Comparison of ENCODE assay signal across 8 cellular contexts in the genomic region with DNA sequence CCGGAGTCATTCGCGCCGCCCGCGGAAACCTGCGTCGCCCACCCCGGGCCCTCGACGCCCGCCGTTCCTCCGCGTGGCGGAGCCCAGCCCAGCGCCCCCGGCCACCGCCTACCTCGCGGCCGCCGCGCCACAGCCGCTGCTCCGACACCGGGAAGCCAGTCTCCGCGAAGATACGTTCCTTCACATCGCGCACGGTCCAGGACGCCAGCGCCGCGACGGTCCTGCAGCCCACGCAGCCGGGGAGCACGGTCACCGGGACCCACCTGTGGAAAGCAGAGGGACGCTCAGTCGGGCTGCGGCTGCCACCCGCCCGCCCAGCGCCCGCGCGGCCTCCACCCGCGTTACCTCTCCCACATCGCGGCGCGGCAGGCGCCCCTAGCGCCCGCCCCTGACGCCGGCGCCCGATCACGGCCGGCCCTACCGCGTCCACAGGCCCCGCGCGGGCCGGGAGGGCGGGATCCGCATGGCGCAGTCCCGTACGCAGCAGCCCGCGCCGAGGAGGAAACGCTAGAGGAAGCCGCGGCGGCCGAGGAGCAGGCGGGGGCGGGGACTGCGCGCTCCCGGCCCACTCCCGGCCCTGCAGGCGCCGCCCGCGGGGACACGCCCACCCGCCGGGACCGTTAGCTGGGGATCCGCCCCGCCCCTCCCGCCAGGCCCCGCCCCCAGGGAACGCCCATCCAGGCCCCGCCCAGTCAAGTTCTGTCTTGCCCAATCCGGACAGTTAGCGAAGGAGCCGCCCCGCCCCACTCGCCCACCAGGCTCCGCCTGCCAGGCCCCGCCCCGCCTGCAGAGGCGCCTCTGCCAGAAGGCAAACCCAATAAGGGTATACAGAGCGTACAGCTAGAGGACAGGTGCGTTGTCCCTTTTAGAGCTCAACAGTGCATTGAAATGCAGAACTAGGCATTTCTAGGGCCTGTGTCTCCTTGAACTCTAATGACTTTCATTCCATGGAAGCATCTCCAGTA. TPM values are rescaled to one million over a fixed set of nuclear protein-coding genes. Genes with fewer than 3 reads are reported as not detected.
DNase-seq lines count a peak whose midpoint lies in the region; ATAC-seq and TF ChIP-seq lines count a peak whose summit lies in the region.

No MANE protein-coding gene starts in this region.

- ATAC-seq in GM21360 (IDR thresholded peaks at IDR 0.05; ENCODE audit: unreplicated experiment), result peak; percentile 73

- H3K36me3 Mint-ChIP-seq in endothelial cell (ENCODE audit: low read depth, unreplicated experiment), result peaks cover 11% of the 10 kb centered on the region

- peaks cover 31% of the 10 kb centered on the region for H3K4me1 Mint-ChIP-seq in endothelial cell (ENCODE audit: unreplicated experiment)

- peak; percentile 98 for DNase-seq in COLO829 (ENCODE audit: low spot score)
- DNase-seq in HT1080 (ENCODE audit: low read depth), result peak; percentile 83
- DNase-seq in NOMO-1 treated with DMSO at 0.1 percent for 48 hours (lab: John Stamatoyannopoulos, UW; ENCODE audit: unreplicated experiment), result peak; percentile 96
- DNase-seq in activated CD8-positive, alpha-beta memory T cell treated with anti-CD3 and anti-CD28 coated beads, Interleukin-2, amount 50 U/mL, for 24 hours (ENCODE audit: extremely low read depth), result peak; percentile 92
- DNase-seq in endothelial cell (ENCODE audit: low spot score), result peak; percentile 98
- DNase-seq in midbrain (lab: John Stamatoyannopoulos, UW), result peak; percentile 96
- DNase-seq in stimulated activated CD8-positive, alpha-beta memory T cell treated with anti-CD3 and anti-CD28 coated beads, Interleukin-15, amount 100 ng/mL, for 48 hours (ENCODE audit: low read depth in 2 of 2), result peak; percentile 94 to 95

- peak; percentile 34 for TF ChIP-seq CTCF in endothelial cell (IDR thresholded peaks at IDR 0.05; ENCODE audit: unreplicated experiment)

- peaks cover 3% of the 10 kb centered on the region for H3K27me3 Mint-ChIP-seq in endothelial cell (ENCODE audit: unreplicated experiment)

- no peaks in the 10 kb centered on the region for H3K9me3 Mint-ChIP-seq in endothelial cell (ENCODE audit: unreplicated experiment)

- H3K27ac Mint-ChIP-seq in endothelial cell (ENCODE audit: unreplicated experiment), result no peak overlapping the region

- H3K4me3 Mint-ChIP-seq in endothelial cell (ENCODE audit: unreplicated experiment), result peak overlapping the region; percentile 87

RNA-seq across cellular contexts. Expression of a gene that starts 58.2 kb away (rescaled TPM):
- 56.0 and 73.0 TPM in 2 replicates for total RNA-seq in HT1080 (2014; rRNA removed; shearing (Covaris generic))
- 17.8 and 27.7 TPM in 2 replicates for polyA plus RNA-seq in HT1080 (2015; cell fraction: cytosol; rRNA removed)
- 74.5 and 83.0 TPM in 2 replicates for polyA plus RNA-seq in HT1080 (2015; cell fraction: nucleus; rRNA removed)
- 45.8 TPM for total RNA-seq in endothelial cell (ENCODE audit: unreplicated experiment)

Comparison
In these comparisons a context has a peak if more than half of its experiments do, and no peak if none do; other contexts are left out.
1. Peak in every context shown above with its lines: DNase-seq and ATAC-seq.